14 cellular contexts compared by ENCODE assay signal in the genomic region with DNA sequence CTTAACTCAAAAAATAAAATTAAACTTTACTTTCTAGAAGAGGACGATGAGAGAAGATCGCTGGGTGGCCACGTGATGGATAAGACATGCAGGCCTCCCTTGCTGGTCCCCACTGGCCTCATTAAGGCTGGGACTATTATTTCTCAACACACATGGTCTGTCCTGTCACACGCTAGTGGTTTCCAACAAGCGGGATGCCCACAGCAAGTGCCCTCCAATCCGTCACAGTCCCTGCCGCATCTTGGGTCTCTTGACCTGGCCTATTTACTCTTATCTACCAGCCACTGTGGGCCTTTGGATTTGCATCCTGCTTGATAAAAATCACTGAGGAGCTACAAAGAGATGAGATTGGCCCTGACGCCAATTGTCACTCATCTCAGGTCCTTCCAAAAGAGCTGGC. TPM values are rescaled to one million over a fixed set of nuclear protein-coding genes. Genes with fewer than 3 reads are reported as not detected.
A peak's percentile ranks its signal among the peaks of the same experiment; 100 is the strongest.
DNase-seq lines count a peak whose midpoint lies in the region; ATAC-seq and TF ChIP-seq lines count a peak whose summit lies in the region.
"Had no signal": no experiment of that assay in that cellular context is flagged by ENCODE, and none has a peak within 500 bp of the region (broad histone marks: within the 10 kb centered on the region; RNA-seq: fewer than 3 reads in every experiment).

No MANE protein-coding gene starts in this region.

- CTCF ChIA-PET in IMR-90 (lab: Yijun Ruan, JAX) = interaction anchor here (0.9 kb wide), 1 partner anchor 13 kb away, joined by 3 read pairs; no protein-coding TSS in a partner anchor
- CTCF ChIA-PET in activated CD8-positive, alpha-beta T cell treated with anti-CD3 and anti-CD28 coated beads, Interleukin-2, amount 10 ng/mL, durations not matched to agents 7 days and 5 days (lab: Charles Lee) = interaction anchor here (1.7 kb wide), 1 partner anchor 64 kb away, joined by 5 read pairs; no protein-coding TSS in a partner anchor

- H3K4me1 ChIP-seq in IMR-90 (ENCODE audit: control insufficient read depth, insufficient read depth, low read length) (peaks cover 42% of the 10 kb centered on the region), left lung (peaks cover 65 to 98% of the 10 kb centered on the region in 2 donors)

- H3K56ac ChIP-seq in IMR-90 (ENCODE audit: extremely low read depth, insufficient read depth, low read length) = no peak overlapping the region

- H3K27ac ChIP-seq in IMR-90 (ENCODE audit: insufficient read depth, low read length) (no peak overlapping the region), left lung (peak overlapping the region; percentile 67 to 68)
- H3K27ac ChIP-seq: foreskin keratinocyte had no signal

- DNase-seq in IMR-90 (no peak), left lung (no peak), glomerular visceral epithelial cell (ENCODE audit: extremely low spot score) (no peak), mucosa of gallbladder (ENCODE audit: low spot score) (no peak)
- no peak for DNase-seq in activated CD8-positive, alpha-beta T cell treated with anti-CD3 and anti-CD28 coated beads, Interleukin-2, amount 10 ng/mL, durations not matched to agents 7 days and 5 days
- DNase-seq in stimulated activated effector memory CD8-positive, alpha-beta T cell treated with anti-CD3 and anti-CD28 coated beads, Interleukin-12 subunit alpha, Interleukin-12 subunit beta, amount 100 ng/mL, for 72 hours (ENCODE audit: low spot score in 2 of 2) = no peak
- DNase-seq: cerebellar nuclear complex; DMS53; foreskin keratinocyte; NCI-H1048; NCI-H774; stimulated activated naive CD4-positive, alpha-beta T cell treated with Interleukin-2 at 50 U/mL for 16 hours; SW 1271 had no signal

- H3K27me3 ChIP-seq in IMR-90 (ENCODE audit: control insufficient read depth, insufficient read depth, low read length) (no peaks in the 10 kb centered on the region), left lung (no peaks in the 10 kb centered on the region)
- H3K27me3 ChIP-seq: foreskin keratinocyte had no signal

- in situ Hi-C loops in IMR-90 (cut with MboI; ENCODE audit: low sequenced_read_pairs) = no loop called here

- no peaks in the 10 kb centered on the region for H3K9me3 ChIP-seq in IMR-90 (ENCODE audit: control insufficient read depth, insufficient read depth, low read length)
- no peaks in the 10 kb centered on the region for H3K9me3 ChIP-seq in left lung

- no peak overlapping the region for H2AK9ac ChIP-seq in IMR-90 (replicated peaks; ENCODE audit: low read depth, low read length, poor library complexity)

- no peak overlapping the region for H2BK120ac ChIP-seq in IMR-90 (ENCODE audit: low read depth, low read length)

- 100% methylated on average over 5 of the region's 8 CpGs; no CpG with 5 or more reads in 1 of the 2 experiments for WGBS in IMR-90 (ENCODE audit: extremely low coverage in 2 of 2, insufficient read length in 1 of 2), 2 experiments

- peak overlapping the region; percentile 11; the same call in 1 of the 2 replicates for H2AK5ac ChIP-seq in IMR-90 (ENCODE audit: low read depth, low read length)

- H3K4me2 ChIP-seq in IMR-90 (ENCODE audit: low read depth, low read length) = no peak overlapping the region

- no TSS peak for BruUV-seq in IMR-90 (replicated peaks; lab: Mats Ljungman, UMichigan)

- H3K4me3 ChIP-seq in IMR-90 (ENCODE audit: insufficient read depth, low read depth, low read length) (no peak overlapping the region), left lung (no peak overlapping the region)

- peaks cover 98% of the 10 kb centered on the region for H4K20me1 ChIP-seq in IMR-90 (ENCODE audit: insufficient read depth, low read length)

- ATAC-seq in IMR-90 (ENCODE audit: low read depth) (no peak), left lung (no peak), HG02981 (IDR thresholded peaks at IDR 0.05; ENCODE audit: unreplicated experiment) (no peak)
- no peak for ATAC-seq in activated CD8-positive, alpha-beta T cell treated with anti-CD3 and anti-CD28 coated beads, Interleukin-2, amount 10 ng/mL, durations not matched to agents 7 days and 5 days
- no peak for ATAC-seq in stimulated activated effector memory CD8-positive, alpha-beta T cell treated with anti-CD3 and anti-CD28 coated beads, Interleukin-12 subunit alpha, Interleukin-12 subunit beta, amount 100 ng/mL, for 72 hours
- ATAC-seq: foreskin keratinocyte had no signal

- intact Hi-C loops in IMR-90 (cut with micrococcal nuclease) = no loop called here
- intact Hi-C loops in left lung (cut with DNase I) = no loop called here

- H3K23ac ChIP-seq in IMR-90 (ENCODE audit: low read depth, low read length) = peak overlapping the region; percentile 39; the same call in 1 of the 2 replicates

- no peak overlapping the region for H4K5ac ChIP-seq in IMR-90 (ENCODE audit: low read depth, low read length)

- H2AFZ ChIP-seq in IMR-90 (replicated peaks; ENCODE audit: low read length, poor library complexity) = no peak overlapping the region

- no peak overlapping the region for H2BK15ac ChIP-seq in IMR-90 (ENCODE audit: low read depth, low read length)

- H3K36me3 ChIP-seq in IMR-90 (ENCODE audit: control insufficient read depth, insufficient read depth, low read length) = 0 out of 2 replicates have a peak, but pooled peaks cover 2% of the 10 kb centered on the region
- H3K36me3 ChIP-seq in left lung = no peaks in the 10 kb centered on the region

- no peaks in the 10 kb centered on the region for H3K27me3 Mint-ChIP-seq in activated CD8-positive, alpha-beta T cell treated with anti-CD3 and anti-CD28 coated beads, Interleukin-2, amount 10 ng/mL, durations not matched to agents 7 days and 5 days (ENCODE audit: low read depth)

- no peak overlapping the region for H3K9ac ChIP-seq in IMR-90 (ENCODE audit: low read depth, low read length)

- H3K36me3 Mint-ChIP-seq in activated CD8-positive, alpha-beta T cell treated with anti-CD3 and anti-CD28 coated beads, Interleukin-2, amount 10 ng/mL, durations not matched to agents 7 days and 5 days (ENCODE audit: low read depth) = peaks cover 28% of the 10 kb centered on the region
- peaks cover 28% of the 10 kb centered on the region for H3K36me3 Mint-ChIP-seq in stimulated activated effector memory CD8-positive, alpha-beta T cell treated with anti-CD3 and anti-CD28 coated beads, Interleukin-12 subunit alpha, Interleukin-12 subunit beta, amount 100 ng/mL, for 72 hours

- dilution Hi-C loops in IMR-90 (cut with HindIII; ENCODE audit: low sequenced_read_pairs, unreplicated experiment) = no loop called here

- H3K79me1 ChIP-seq in IMR-90 (ENCODE audit: low read depth in 1 of 2, low read length in 2 of 2) = peaks cover 36 to 93% of the 10 kb centered on the region in 2 experiments

- POLR2A ChIA-PET in IMR-90 (lab: Charles Lee; ENCODE audit: unreplicated experiment) = interaction anchor here (0.6 kb wide), 1 partner anchor 12 kb away, joined by 3 read pairs; no protein-coding TSS in a partner anchor
- POLR2A ChIA-PET in activated CD8-positive, alpha-beta T cell treated with anti-CD3 and anti-CD28 coated beads, Interleukin-2, amount 10 ng/mL, durations not matched to agents 7 days and 5 days (lab: Charles Lee) = no interaction called here

- no peak overlapping the region for H4K8ac ChIP-seq in IMR-90 (ENCODE audit: low read depth in 2 of 2, low read length in 2 of 2)

- no peak overlapping the region for H2BK5ac ChIP-seq in IMR-90 (ENCODE audit: low read depth, low read length, poor library complexity, severe bottlenecking)

- no peak overlapping the region for H4K91ac ChIP-seq in IMR-90 (ENCODE audit: insufficient read depth, low read depth, low read length)

- peaks cover 54% of the 10 kb centered on the region for H3K9me1 ChIP-seq in IMR-90 (ENCODE audit: insufficient read depth, low read length)

- H3K9me3 Mint-ChIP-seq in activated CD8-positive, alpha-beta T cell treated with anti-CD3 and anti-CD28 coated beads, Interleukin-2, amount 10 ng/mL, durations not matched to agents 7 days and 5 days (ENCODE audit: insufficient read depth) = no peaks in the 10 kb centered on the region
- no peaks in the 10 kb centered on the region for H3K9me3 Mint-ChIP-seq in stimulated activated effector memory CD8-positive, alpha-beta T cell treated with anti-CD3 and anti-CD28 coated beads, Interleukin-12 subunit alpha, Interleukin-12 subunit beta, amount 100 ng/mL, for 72 hours

- no peak overlapping the region for H3K4me3 Mint-ChIP-seq in activated CD8-positive, alpha-beta T cell treated with anti-CD3 and anti-CD28 coated beads, Interleukin-2, amount 10 ng/mL, durations not matched to agents 7 days and 5 days
- peak overlapping the region; percentile 58 for H3K4me3 Mint-ChIP-seq in stimulated activated effector memory CD8-positive, alpha-beta T cell treated with anti-CD3 and anti-CD28 coated beads, Interleukin-12 subunit alpha, Interleukin-12 subunit beta, amount 100 ng/mL, for 72 hours

- TF ChIP-seq POLR2A in IMR-90 (IDR thresholded peaks at IDR 0.05; ENCODE audit: low read depth, low read length) = no peak

- peaks cover 79% of the 10 kb centered on the region for H3K4me1 Mint-ChIP-seq in activated CD8-positive, alpha-beta T cell treated with anti-CD3 and anti-CD28 coated beads, Interleukin-2, amount 10 ng/mL, durations not matched to agents 7 days and 5 days (ENCODE audit: low read depth)
- peaks cover 91% of the 10 kb centered on the region for H3K4me1 Mint-ChIP-seq in stimulated activated effector memory CD8-positive, alpha-beta T cell treated with anti-CD3 and anti-CD28 coated beads, Interleukin-12 subunit alpha, Interleukin-12 subunit beta, amount 100 ng/mL, for 72 hours

- TF ChIP-seq RAD21 in IMR-90 (IDR thresholded peaks at IDR 0.05; ENCODE audit: low read length) = no peak

- no peak for TF ChIP-seq CTCF in IMR-90 (conservative IDR thresholded peaks at IDR 0.05; ENCODE audit: low read depth, low read length)
- no peak for TF ChIP-seq CTCF in left lung (IDR thresholded peaks at IDR 0.05)

- peak overlapping the region; percentile 48 for H3K27ac Mint-ChIP-seq in activated CD8-positive, alpha-beta T cell treated with anti-CD3 and anti-CD28 coated beads, Interleukin-2, amount 10 ng/mL, durations not matched to agents 7 days and 5 days
- H3K27ac Mint-ChIP-seq in stimulated activated effector memory CD8-positive, alpha-beta T cell treated with anti-CD3 and anti-CD28 coated beads, Interleukin-12 subunit alpha, Interleukin-12 subunit beta, amount 100 ng/mL, for 72 hours = peak overlapping the region; percentile 91

- no peak overlapping the region for H3K18ac ChIP-seq in IMR-90 (ENCODE audit: low read depth, low read length)

- no peak overlapping the region for H3K4ac ChIP-seq in IMR-90 (ENCODE audit: low read depth, low read length)

- no peak overlapping the region for H3K14ac ChIP-seq in IMR-90 (replicated peaks; ENCODE audit: low read depth, low read length)

- no peak overlapping the region for H2BK20ac ChIP-seq in IMR-90 (ENCODE audit: low read depth, low read length)

TF ChIP-seq in IMR-90, 13 proteins besides CTCF, POLR2A, EP300 and RAD21 (continues in another document):
- TF ChIP-seq CEBPB (IDR thresholded peaks at IDR 0.05; ENCODE audit: low read depth, low read length) (no peak), RFX5 (IDR thresholded peaks at IDR 0.05; ENCODE audit: low read depth, low read length) (no peak)

RNA-seq across cellular contexts. Expression of gene CAPZB, which starts 30.0 kb away (rescaled TPM):
- total RNA-seq in IMR-90 (2012; rRNA removed) = 180 and 216 TPM in 2 replicates
- polyA plus RNA-seq in IMR-90 (2012; rRNA removed) = 271 and 304 TPM in 2 replicates
- polyA plus RNA-seq in IMR-90 (2012; cell fraction: cytosol; rRNA removed) = 189 and 234 TPM in 2 replicates
- 74.4 and 139 TPM in 2 replicates for polyA plus RNA-seq in IMR-90 (2012; cell fraction: nucleus; rRNA removed; ENCODE audit: low replicate concordance)
- total RNA-seq in activated CD8-positive, alpha-beta T cell treated with anti-CD3 and anti-CD28 coated beads, Interleukin-2, amount 10 ng/mL, durations not matched to agents 7 days and 5 days = 100 to 1,000 TPM; 492 to 518 TPM
- 100 to 1,000 TPM; 293 to 327 TPM for total RNA-seq in left lung
- 255 TPM for total RNA-seq in mucosa of gallbladder
